In genomic region chr18:22846088-22846683, GRCh38 we compare ENCODE assay signal across 9 cellular contexts.
A peak's percentile ranks its signal among the peaks of the same experiment; 100 is the strongest.
DNase-seq lines count a peak whose midpoint lies in the region; ATAC-seq and TF ChIP-seq lines count a peak whose summit lies in the region.
"Had no signal": no experiment of that assay in that cellular context is flagged by ENCODE, and none has a peak within 500 bp of the region (broad histone marks: within the 10 kb centered on the region; RNA-seq: fewer than 3 reads in every experiment).

No MANE protein-coding gene starts in this region.

- no peak overlapping the region for H3K56ac ChIP-seq in IMR-90 (ENCODE audit: extremely low read depth, insufficient read depth, low read length)

- H3K4me1 Mint-ChIP-seq in activated CD4-positive, alpha-beta T cell treated with anti-CD3 and anti-CD28 coated beads for 36 hours, result peaks cover 4% of the 10 kb centered on the region

- H3K4me1 ChIP-seq in BE2C (peaks cover 4% of the 10 kb centered on the region), IMR-90 (ENCODE audit: control insufficient read depth, insufficient read depth, low read length) (peaks cover 3% of the 10 kb centered on the region)

- H2BK15ac ChIP-seq in IMR-90 (ENCODE audit: low read depth, low read length), result no peak overlapping the region

- no peaks in the 10 kb centered on the region for H3K36me3 ChIP-seq in BE2C
- no peaks in the 10 kb centered on the region for H3K36me3 ChIP-seq in IMR-90 (ENCODE audit: control insufficient read depth, insufficient read depth, low read length)
- no peaks in the 10 kb centered on the region for H3K36me3 ChIP-seq in WERI-Rb-1
- H3K36me3 ChIP-seq: ovary had no signal

- no peaks in the 10 kb centered on the region for H3K27me3 Mint-ChIP-seq in activated CD4-positive, alpha-beta T cell treated with anti-CD3 and anti-CD28 coated beads for 36 hours

- DNase-seq in BE2C (no peak), IMR-90 (peak; percentile 25), WERI-Rb-1 (no peak), left lobe of liver (ENCODE audit: low spot score) (no peak), islet precursor cell (no peak), NCI-H1436 (lab: John Stamatoyannopoulos, UW) (no peak)
- no peak for DNase-seq in effector CD8-positive, alpha-beta T cell (lab: John Stamatoyannopoulos, UW)
- DNase-seq in activated CD4-positive, alpha-beta T cell treated with anti-CD3 and anti-CD28 coated beads for 36 hours, result no peak
- DNase-seq: ovary had no signal

- H3K4ac ChIP-seq in IMR-90 (ENCODE audit: low read depth, low read length), result no peak overlapping the region

- H3K9me1 ChIP-seq in IMR-90 (ENCODE audit: insufficient read depth, low read length), result peaks cover under 1% of the 10 kb centered on the region; the same call in 1 of the 2 replicates

- no peaks in the 10 kb centered on the region for H4K20me1 ChIP-seq in IMR-90 (ENCODE audit: insufficient read depth, low read length)

- no peak overlapping the region for H3K23ac ChIP-seq in IMR-90 (ENCODE audit: low read depth, low read length)

- no peak overlapping the region for H3K4me3 ChIP-seq in BE2C (ENCODE audit: low read depth, low read length)
- no peak overlapping the region for H3K4me3 ChIP-seq in IMR-90 (ENCODE audit: insufficient read depth, low read depth, low read length)
- H3K4me3 ChIP-seq in WERI-Rb-1 (ENCODE audit: low read depth, low read length), result no peak overlapping the region
- H3K4me3 ChIP-seq: ovary had no signal

- no peaks in the 10 kb centered on the region for H3K79me1 ChIP-seq in IMR-90 (ENCODE audit: low read depth in 1 of 2, low read length in 2 of 2)

- H3K4me3 Mint-ChIP-seq in activated CD4-positive, alpha-beta T cell treated with anti-CD3 and anti-CD28 coated beads for 36 hours, result no peak overlapping the region

- no peak overlapping the region for H3K27ac Mint-ChIP-seq in activated CD4-positive, alpha-beta T cell treated with anti-CD3 and anti-CD28 coated beads for 36 hours

- H2BK5ac ChIP-seq in IMR-90 (ENCODE audit: low read depth, low read length, poor library complexity, severe bottlenecking), result no peak overlapping the region

- CTCF ChIA-PET in IMR-90 (lab: Yijun Ruan, JAX), result interaction anchor here (0.9 to 1.1 kb wide), 2 partner anchors 28 to 155 kb away, joined by 3 read pairs; no protein-coding TSS in a partner anchor
- CTCF ChIA-PET in activated CD4-positive, alpha-beta T cell treated with anti-CD3 and anti-CD28 coated beads for 36 hours (lab: Charles Lee), result interaction anchor here (0.7 to 1.9 kb wide), 2 partner anchors 48 to 350 kb away, joined by 3 to 8 read pairs; no protein-coding TSS in a partner anchor

- H3K9me3 ChIP-seq in BE2C (no peaks in the 10 kb centered on the region), IMR-90 (ENCODE audit: control insufficient read depth, insufficient read depth, low read length) (no peaks in the 10 kb centered on the region), WERI-Rb-1 (ENCODE audit: severe bottlenecking) (no peaks in the 10 kb centered on the region)
- H3K9me3 ChIP-seq: ovary had no signal

- peak overlapping the region; percentile 27; the same call in 1 of the 2 replicates for H3K18ac ChIP-seq in IMR-90 (ENCODE audit: low read depth, low read length)

- no peak overlapping the region for H2BK120ac ChIP-seq in IMR-90 (ENCODE audit: low read depth, low read length)

- intact Hi-C loops in IMR-90 (cut with micrococcal nuclease), result no loop called here
- intact Hi-C loops in activated CD4-positive, alpha-beta T cell treated with anti-CD3 and anti-CD28 coated beads for 36 hours (cut with DNase I, micrococcal nuclease), result no loop called here

- no peak overlapping the region for H3K27ac ChIP-seq in IMR-90 (ENCODE audit: insufficient read depth, low read length)
- no peak overlapping the region for H3K27ac ChIP-seq in WERI-Rb-1
- H3K27ac ChIP-seq: ovary had no signal

- TF ChIP-seq RAD21 in IMR-90 (IDR thresholded peaks at IDR 0.05; ENCODE audit: low read length), result no peak; the same call in 1 of the 2 replicates

- no peak for TF ChIP-seq POLR2A in IMR-90 (IDR thresholded peaks at IDR 0.05; ENCODE audit: low read depth, low read length)

- dilution Hi-C loops in IMR-90 (cut with HindIII; ENCODE audit: low sequenced_read_pairs, unreplicated experiment), result no loop called here

- H3K36me3 Mint-ChIP-seq in activated CD4-positive, alpha-beta T cell treated with anti-CD3 and anti-CD28 coated beads for 36 hours (ENCODE audit: low read depth), result no peaks in the 10 kb centered on the region

- H3K4me2 ChIP-seq in IMR-90 (ENCODE audit: low read depth, low read length), result no peak overlapping the region

- no TSS peak for BruUV-seq in IMR-90 (replicated peaks; lab: Mats Ljungman, UMichigan)

- H3K14ac ChIP-seq in IMR-90 (replicated peaks; ENCODE audit: low read depth, low read length), result no peak overlapping the region

- H2BK20ac ChIP-seq in IMR-90 (ENCODE audit: low read depth, low read length), result no peak overlapping the region

- TF ChIP-seq CTCF in BE2C (IDR thresholded peaks at IDR 0.05; ENCODE audit: low read depth, low read length), result peak; percentile 46
- TF ChIP-seq CTCF in IMR-90 (conservative IDR thresholded peaks at IDR 0.05; ENCODE audit: low read depth, low read length), result peak; percentile 47
- peak; percentile 26; the same call in 1 of the 2 replicates for TF ChIP-seq CTCF in WERI-Rb-1 (IDR thresholded peaks at IDR 0.05; ENCODE audit: low read depth, low read length)

- H3K9ac ChIP-seq in IMR-90 (ENCODE audit: low read depth, low read length), result no peak overlapping the region

- in situ Hi-C loops in IMR-90 (cut with MboI; ENCODE audit: low sequenced_read_pairs), result no loop called here

- H3K27me3 ChIP-seq in BE2C (no peaks in the 10 kb centered on the region), IMR-90 (ENCODE audit: control insufficient read depth, insufficient read depth, low read length) (no peaks in the 10 kb centered on the region), WERI-Rb-1 (ENCODE audit: insufficient read depth, low read depth, severe bottlenecking) (no peaks in the 10 kb centered on the region)
- H3K27me3 ChIP-seq: ovary had no signal

- H3K9me3 Mint-ChIP-seq in activated CD4-positive, alpha-beta T cell treated with anti-CD3 and anti-CD28 coated beads for 36 hours (ENCODE audit: low read depth), result no peaks in the 10 kb centered on the region

- H4K8ac ChIP-seq in IMR-90 (ENCODE audit: low read depth in 2 of 2, low read length in 2 of 2), result no peak overlapping the region

- no peak overlapping the region for H2AK9ac ChIP-seq in IMR-90 (replicated peaks; ENCODE audit: low read depth, low read length, poor library complexity)

- POLR2A ChIA-PET in IMR-90 (lab: Charles Lee; ENCODE audit: unreplicated experiment), result no interaction called here
- POLR2A ChIA-PET in activated CD4-positive, alpha-beta T cell treated with anti-CD3 and anti-CD28 coated beads for 36 hours (lab: Charles Lee), result interaction anchor here (0.6 kb wide), 1 partner anchor 9 kb away, joined by 3 read pairs; no protein-coding TSS in a partner anchor

- no peak overlapping the region for H4K5ac ChIP-seq in IMR-90 (ENCODE audit: low read depth, low read length)

- no peak overlapping the region for H2AFZ ChIP-seq in IMR-90 (replicated peaks; ENCODE audit: low read length, poor library complexity)

- H4K91ac ChIP-seq in IMR-90 (ENCODE audit: insufficient read depth, low read depth, low read length), result no peak overlapping the region

- ATAC-seq in IMR-90 (ENCODE audit: low read depth) (peak; percentile 56), left lobe of liver (peak; percentile 89)
- ATAC-seq in activated CD4-positive, alpha-beta T cell treated with anti-CD3 and anti-CD28 coated beads for 36 hours, result no peak

- no peak overlapping the region for H2AK5ac ChIP-seq in IMR-90 (ENCODE audit: low read depth, low read length)

- no CpG with 5 or more reads among the region's 6 CpGs for whole genome bisulfite sequencing in IMR-90 (ENCODE audit: extremely low coverage in 2 of 2, insufficient read length in 1 of 2), 2 experiments

TF ChIP-seq in IMR-90, 13 proteins besides CTCF, POLR2A, EP300 and RAD21:
- TF ChIP-seq RFX5 (IDR thresholded peaks at IDR 0.05; ENCODE audit: low read depth, low read length) (no peak), SMC3 (IDR thresholded peaks at IDR 0.05; ENCODE audit: low read depth, low read length) (peak; percentile 24; the same call in 1 of the 2 replicates), CEBPB (IDR thresholded peaks at IDR 0.05; ENCODE audit: low read depth, low read length) (no peak), MXI1 (IDR thresholded peaks at IDR 0.05; ENCODE audit: borderline replicate concordance, low read depth, low read length) (no peak), NFE2L2 (IDR thresholded peaks at IDR 0.05; ENCODE audit: low read depth, low read length) (no peak)
